16 cellular contexts compared by ENCODE assay signal in the genomic region with DNA sequence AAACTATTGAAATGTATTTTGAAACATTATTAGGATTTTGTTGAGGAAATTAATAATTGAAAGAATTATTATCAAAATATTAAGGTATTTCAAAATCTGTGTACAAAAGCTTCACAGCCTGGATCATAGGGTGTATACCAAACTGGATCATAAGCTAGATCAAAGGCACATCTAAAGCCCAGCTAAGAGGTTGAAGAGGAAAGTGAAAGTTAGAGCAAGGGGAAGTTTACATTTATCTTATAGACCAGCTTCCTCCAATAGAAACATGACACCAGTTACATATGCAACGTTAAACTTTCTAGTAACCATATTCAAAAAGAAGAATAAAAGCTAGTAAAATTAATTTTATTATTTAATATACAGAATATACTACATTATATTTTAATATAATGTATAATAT.
"Had no signal": no experiment of that assay in that cellular context is flagged by ENCODE, and none has a peak within 500 bp of the region (broad histone marks: within the 10 kb centered on the region; RNA-seq: fewer than 3 reads in every experiment).

No MANE protein-coding gene starts in this region.

- H3K9me3 Mint-ChIP-seq: activated T-helper 2 cell treated with anti-CD3 and anti-CD28 coated beads, Interferon-gamma antibody, Interleukin-2, Interleukin-4, amounts not matched to agents 10 μg/mL and 5 μg/mL and 100 μg/mL, durations not matched to agents 14 hours and 24 hours and 36 hours; natural killer cell treated with Interleukin-12 subunit alpha and Interleukin-12 subunit beta and Interleukin-15 and Interleukin-18, amount 100 ng/mL, for 72 hours had no signal

- DNase-seq: activated CD4-positive, alpha-beta T cell treated with anti-CD3 and anti-CD28 coated beads, Interleukin-2, amount 50 U/mL, for 4 hours; activated CD4-positive, CD25-positive, alpha-beta regulatory T cell treated with anti-CD3 and anti-CD28 coated beads, Interleukin-2, amount 50 U/mL, for 72 hours; activated CD8-positive, alpha-beta memory T cell treated with anti-CD3 and anti-CD28 coated beads, Interleukin-2, amount 10 ng/mL, durations not matched to agents 7 days and 5 days; activated naive CD4-positive, alpha-beta T cell treated with anti-CD3 and anti-CD28 coated beads, Interleukin-2, amount 10 ng/mL, durations not matched to agents 7 days and 5 days; activated T-cell treated with anti-CD3 and anti-CD28 coated beads, Interleukin-2, amount 50 U/mL, for 1 hour; adrenal gland; endodermal cell; gastrocnemius medialis; heart left ventricle; immature natural killer cell; mesendoderm; stimulated activated CD4-positive, alpha-beta T cell treated with anti-CD3 and anti-CD28 coated beads, Interleukin-4, amount 100 ng/mL, for 24 hours; stimulated activated naive CD4-positive, alpha-beta T cell treated with Interleukin-2 at 50 U/mL for 16 hours had no signal

- H3K27me3 Mint-ChIP-seq: activated CD8-positive, alpha-beta memory T cell treated with anti-CD3 and anti-CD28 coated beads, Interleukin-2, amount 10 ng/mL, durations not matched to agents 7 days and 5 days; activated naive CD4-positive, alpha-beta T cell treated with anti-CD3 and anti-CD28 coated beads, Interleukin-2, amount 10 ng/mL, durations not matched to agents 7 days and 5 days; natural killer cell treated with Interleukin-12 subunit alpha and Interleukin-12 subunit beta and Interleukin-15 and Interleukin-18, amount 100 ng/mL, for 72 hours; type B pancreatic cell had no signal

- ATAC-seq: activated CD8-positive, alpha-beta memory T cell treated with anti-CD3 and anti-CD28 coated beads, Interleukin-2, amount 10 ng/mL, durations not matched to agents 7 days and 5 days; gastrocnemius medialis; heart left ventricle; natural killer cell treated with Interleukin-12 subunit alpha and Interleukin-12 subunit beta and Interleukin-15 and Interleukin-18, amount 100 ng/mL, for 72 hours had no signal

- H3K36me3 Mint-ChIP-seq: activated CD8-positive, alpha-beta memory T cell treated with anti-CD3 and anti-CD28 coated beads, Interleukin-2, amount 10 ng/mL, durations not matched to agents 7 days and 5 days; activated naive CD4-positive, alpha-beta T cell treated with anti-CD3 and anti-CD28 coated beads, Interleukin-2, amount 10 ng/mL, durations not matched to agents 7 days and 5 days; immature natural killer cell; natural killer cell treated with Interleukin-12 subunit alpha and Interleukin-12 subunit beta and Interleukin-15 and Interleukin-18, amount 100 ng/mL, for 72 hours; type B pancreatic cell had no signal

- H3K4me3 Mint-ChIP-seq: activated CD8-positive, alpha-beta memory T cell treated with anti-CD3 and anti-CD28 coated beads, Interleukin-2, amount 10 ng/mL, durations not matched to agents 7 days and 5 days; activated naive CD4-positive, alpha-beta T cell treated with anti-CD3 and anti-CD28 coated beads, Interleukin-2, amount 10 ng/mL, durations not matched to agents 7 days and 5 days; endodermal cell; immature natural killer cell; natural killer cell treated with Interleukin-12 subunit alpha and Interleukin-12 subunit beta and Interleukin-15 and Interleukin-18, amount 100 ng/mL, for 72 hours; type B pancreatic cell had no signal

- H3K27ac Mint-ChIP-seq: activated CD8-positive, alpha-beta memory T cell treated with anti-CD3 and anti-CD28 coated beads, Interleukin-2, amount 10 ng/mL, durations not matched to agents 7 days and 5 days; activated naive CD4-positive, alpha-beta T cell treated with anti-CD3 and anti-CD28 coated beads, Interleukin-2, amount 10 ng/mL, durations not matched to agents 7 days and 5 days; activated T-helper 2 cell treated with anti-CD3 and anti-CD28 coated beads, Interferon-gamma antibody, Interleukin-2, Interleukin-4, amounts not matched to agents 10 μg/mL and 5 μg/mL and 100 μg/mL, durations not matched to agents 14 hours and 24 hours and 36 hours; endodermal cell; immature natural killer cell; natural killer cell treated with Interleukin-12 subunit alpha and Interleukin-12 subunit beta and Interleukin-15 and Interleukin-18, amount 100 ng/mL, for 72 hours; type B pancreatic cell had no signal

- H3K4me1 Mint-ChIP-seq: activated CD8-positive, alpha-beta memory T cell treated with anti-CD3 and anti-CD28 coated beads, Interleukin-2, amount 10 ng/mL, durations not matched to agents 7 days and 5 days; activated naive CD4-positive, alpha-beta T cell treated with anti-CD3 and anti-CD28 coated beads, Interleukin-2, amount 10 ng/mL, durations not matched to agents 7 days and 5 days; immature natural killer cell had no signal
